Comparison of ENCODE assay signal across 12 cellular contexts in genomic region chr20:46253391-46253790, GRCh38. TPM values are rescaled to one million over a fixed set of nuclear protein-coding genes. Genes with fewer than 3 reads are reported as not detected.
DNase-seq lines count a peak whose midpoint lies in the region; FAIRE-seq and TF ChIP-seq lines count a peak whose summit lies in the region.
"Had no signal": no experiment of that assay in that cellular context is flagged by ENCODE, and none has a peak within 500 bp of the region (broad histone marks: within the 10 kb centered on the region; RNA-seq: fewer than 3 reads in every experiment).

No MANE protein-coding gene starts in this region.

- no peak for TF ChIP-seq EP300 in transverse colon (IDR thresholded peaks at IDR 0.05; ENCODE audit: low read depth)

- in situ Hi-C loops in transverse colon (cut with MboI; ENCODE audit: low pct_ligation_motif_present in 1 of 4, low pct_unique_long_range_greater_than_20kb in 1 of 4, low sequenced_read_pairs in 3 of 4): no loop called here

- H3K36me3 ChIP-seq in transverse colon: no peaks in the 10 kb centered on the region
- no peaks in the 10 kb centered on the region for H3K36me3 ChIP-seq in kidney (ENCODE audit: control insufficient read depth in 1 of 2, insufficient read depth in 2 of 2, low read length in 2 of 2)

- H3K4me1 ChIP-seq in transverse colon (peaks cover 0 to 3% (median 0%) of the 10 kb centered on the region in 4 donors), kidney (ENCODE audit: control insufficient read depth in 1 of 2, insufficient read depth in 1 of 2, low read depth in 1 of 2, low read length in 2 of 2) (no peaks in the 10 kb centered on the region)

- intact Hi-C loops in transverse colon (cut with DNase I; ENCODE audit: low total_unique reads): no loop called here
- intact Hi-C loops in kidney (cut with DNase I): no loop called here

- no peak overlapping the region for H3K4me3 ChIP-seq in fibroblast of villous mesenchyme (ENCODE audit: low read depth, low read length)
- no peak overlapping the region for H3K4me3 ChIP-seq in transverse colon
- H3K4me3 ChIP-seq in kidney (ENCODE audit: low read length in 2 of 2): no peak overlapping the region

- DNase-seq in NCI-H345 (lab: John Stamatoyannopoulos, UW) (peak; percentile 54), NCI-H345 treated with DMSO at 0.1 percent for 48 hours (lab: John Stamatoyannopoulos, UW; ENCODE audit: unreplicated experiment) (no peak), OCI-M1 (lab: John Stamatoyannopoulos, UW) (peak; percentile 6), fibroblast of villous mesenchyme (ENCODE audit: low read depth) (no peak), transverse colon (peak; percentile 17), GM10266 (ENCODE audit: extremely low spot score) (no peak), kidney (no peak)
- no peak for DNase-seq in activated effector memory CD4-positive, alpha-beta T cell treated with anti-CD3 and anti-CD28 coated beads, Interleukin-2, amount 50 U/mL, for 16 hours
- DNase-seq: effector memory CD8-positive, alpha-beta T cell; naive B cell had no signal

- WGBS in transverse colon (ENCODE audit: low coverage in 1 of 2), 2 donors: 0 to 5% methylated on average over 4 to 8 of the region's 8 CpGs

- TF ChIP-seq CTCF in fibroblast of villous mesenchyme (IDR thresholded peaks at IDR 0.05; ENCODE audit: insufficient read depth, low read depth, low read length) (peak; percentile 15), transverse colon (IDR thresholded peaks at IDR 0.05) (peak in 1 of 5 experiments; percentile 18), GM10266 (IDR thresholded peaks at IDR 0.05; ENCODE audit: control insufficient read depth, insufficient read depth, low read depth, missing control alignments) (no peak), kidney (IDR thresholded peaks at IDR 0.05; ENCODE audit: borderline replicate concordance, extremely low read depth, insufficient read depth) (no peak)

- FAIRE-seq in kidney (lab: Jason Lieb, UNC): no peak

- no peak for TF ChIP-seq POLR2A in transverse colon (IDR thresholded peaks at IDR 0.05)

- no peak overlapping the region for H3K9ac ChIP-seq in kidney (ENCODE audit: low read length in 2 of 2)

- H3K9me3 ChIP-seq in transverse colon: no peaks in the 10 kb centered on the region
- H3K9me3 ChIP-seq in kidney (ENCODE audit: control insufficient read depth in 1 of 2, low read length in 2 of 2): no peaks in the 10 kb centered on the region

- H3K27me3 ChIP-seq in transverse colon: peaks cover 88% of the 10 kb centered on the region

- no peak overlapping the region for H3K27ac ChIP-seq in transverse colon
- H3K27ac ChIP-seq in kidney (ENCODE audit: low read depth in 2 of 2, low read length in 2 of 2): no peak overlapping the region
- H3K27ac ChIP-seq: C4-2B had no signal

RNA-seq across cellular contexts. Expression of gene CDH22, which starts 54.9 kb away (rescaled TPM):
- not detected in 2 replicates for total RNA-seq in fibroblast of villous mesenchyme
- not detected for total RNA-seq in transverse colon
- 1.6 TPM for total RNA-seq in kidney
- polyA plus RNA-seq in kidney (ENCODE audit: insufficient read depth, low read depth, low replicate concordance): 0.19 TPM
- total RNA-seq: activated CD8-positive, alpha-beta memory T cell treated with anti-CD3 and anti-CD28 coated beads for 36 hours had no signal

Comparison
In these comparisons a context has a peak if more than half of its experiments do, and no peak if none do; other contexts are left out.
1. DNase-seq: peak in NCI-H345 (single experiment), OCI-M1 (single experiment) and transverse colon (single experiment); none in NCI-H345 treated with DMSO at 0.1 percent for 48 hours (single experiment), fibroblast of villous mesenchyme (single experiment), GM10266 (single experiment), activated effector memory CD4-positive, alpha-beta T cell treated with anti-CD3 and anti-CD28 coated beads, Interleukin-2, amount 50 U/mL, for 16 hours (single experiment) and kidney (single experiment).